ENCODE assay signal across 1 cellular context in the genomic region with DNA sequence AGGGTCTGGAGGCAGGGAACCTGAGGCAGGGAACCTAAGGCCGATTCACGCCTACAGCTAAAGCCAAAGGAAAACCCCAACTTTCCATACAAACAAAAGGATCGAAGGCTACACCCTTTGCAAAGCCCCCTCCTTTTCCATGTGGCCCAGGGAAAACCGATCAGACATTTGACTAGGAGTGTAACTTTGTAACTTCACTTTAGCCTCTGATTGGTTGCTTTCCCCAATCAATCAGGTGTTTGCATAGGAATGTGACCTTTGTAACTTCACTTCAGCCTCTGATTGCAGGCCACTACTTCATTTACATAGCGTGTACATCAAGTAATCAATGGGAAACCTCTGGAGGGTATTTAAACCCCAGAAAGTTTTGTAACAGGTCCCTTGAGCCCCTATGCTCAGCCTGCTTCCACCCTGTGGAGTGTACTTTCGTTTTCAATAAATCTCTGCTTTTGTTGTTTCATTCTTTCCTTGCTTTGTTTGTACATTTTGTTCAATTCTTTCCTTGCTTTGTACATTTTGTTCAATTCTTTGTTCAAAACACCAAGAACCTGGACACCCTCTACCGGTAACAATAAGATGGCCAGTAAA.
TF ChIP-seq lines count a peak whose summit lies in the region.

No MANE protein-coding gene starts in this region.

TF ChIP-seq in GM23338, 12 proteins besides CTCF, POLR2A, EP300 and RAD21 (continued from another document):
- TF ChIP-seq REST (IDR thresholded peaks at IDR 0.05; ENCODE audit: unreplicated experiment) (no peak), ZNF462 (CRISPR knock-in tag; IDR thresholded peaks at IDR 0.05) (no peak), POLR2AphosphoS5 (IDR thresholded peaks at IDR 0.05; ENCODE audit: low read depth) (no peak), CREB1 (CRISPR knock-in tag; IDR thresholded peaks at IDR 0.05; ENCODE audit: low read depth) (no peak), STAT1 (IDR thresholded peaks at IDR 0.05; ENCODE audit: unreplicated experiment) (no peak)
- TF ChIP-seq, protein P1, sequence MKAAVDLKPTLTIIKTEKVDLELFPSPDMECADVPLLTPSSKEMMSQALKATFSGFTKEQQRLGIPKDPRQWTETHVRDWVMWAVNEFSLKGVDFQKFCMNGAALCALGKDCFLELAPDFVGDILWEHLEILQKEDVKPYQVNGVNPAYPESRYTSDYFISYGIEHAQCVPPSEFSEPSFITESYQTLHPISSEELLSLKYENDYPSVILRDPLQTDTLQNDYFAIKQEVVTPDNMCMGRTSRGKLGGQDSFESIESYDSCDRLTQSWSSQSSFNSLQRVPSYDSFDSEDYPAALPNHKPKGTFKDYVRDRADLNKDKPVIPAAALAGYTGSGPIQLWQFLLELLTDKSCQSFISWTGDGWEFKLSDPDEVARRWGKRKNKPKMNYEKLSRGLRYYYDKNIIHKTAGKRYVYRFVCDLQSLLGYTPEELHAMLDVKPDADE (IDR thresholded peaks at IDR 0.05): no peak
